In the genomic region with DNA sequence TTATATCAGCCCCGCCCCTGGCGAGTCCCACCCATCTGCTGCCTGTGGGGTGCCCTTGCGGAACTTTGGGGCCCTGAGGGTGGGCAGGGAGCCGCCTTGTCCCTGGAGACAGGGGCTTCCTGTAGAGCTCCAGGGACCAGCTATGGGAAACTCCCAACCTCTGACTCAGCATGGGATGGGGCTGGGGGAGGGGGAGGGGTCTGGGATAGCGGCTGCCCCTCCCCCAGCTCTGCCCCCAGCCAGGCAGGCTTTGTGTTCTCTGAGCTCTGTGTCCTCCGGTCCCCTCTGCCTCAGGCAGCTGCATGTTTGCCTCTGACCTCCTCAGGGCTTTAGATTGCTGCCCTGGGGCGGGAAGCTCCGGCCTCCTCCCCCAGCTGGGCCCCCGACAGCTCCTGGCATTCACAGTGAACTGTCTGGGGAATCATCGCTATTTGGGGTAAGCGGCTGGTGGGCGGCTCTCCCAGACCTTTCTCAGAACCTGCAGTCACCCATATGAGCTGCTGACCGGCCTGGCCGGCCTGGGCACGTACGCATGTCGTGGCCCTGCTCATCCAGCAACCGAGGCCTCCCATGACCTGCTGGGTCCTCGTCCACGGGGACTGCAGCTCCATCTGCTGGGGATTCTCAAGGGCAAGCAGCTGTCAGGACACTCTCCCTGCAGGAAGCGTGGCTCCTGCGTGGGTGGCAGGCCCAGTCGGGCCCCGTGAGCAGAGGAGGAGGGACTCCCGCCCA, we compare ENCODE assay signal across 9 cellular contexts. TPM values are rescaled to one million over a fixed set of nuclear protein-coding genes. Genes with fewer than 3 reads are reported as not detected.
DNase-seq lines count a peak whose midpoint lies in the region; ATAC-seq and TF ChIP-seq lines count a peak whose summit lies in the region.
"Had no signal": no experiment of that assay in that cellular context is flagged by ENCODE, and none has a peak within 500 bp of the region (broad histone marks: within the 10 kb centered on the region; RNA-seq: fewer than 3 reads in every experiment).

No MANE protein-coding gene starts in this region.

- no peak for ATAC-seq in HG03521 (IDR thresholded peaks at IDR 0.05; ENCODE audit: unreplicated experiment)

- no peaks in the 10 kb centered on the region for H3K36me3 Mint-ChIP-seq in activated T-helper 2 cell treated with anti-CD3 and anti-CD28 coated beads, Interferon-gamma antibody, Interleukin-2, Interleukin-4, amounts not matched to agents 10 μg/mL and 5 μg/mL and 100 μg/mL, durations not matched to agents 14 hours and 24 hours and 36 hours (ENCODE audit: low read depth)

- in situ Hi-C loops in ACHN (cut with HindIII; ENCODE audit: low pct_ligation_motif_present, low pct_unique_long_range_greater_than_20kb, low sequenced_read_pairs), result no loop called here

- H3K27me3 Mint-ChIP-seq in activated T-helper 2 cell treated with anti-CD3 and anti-CD28 coated beads, Interferon-gamma antibody, Interleukin-2, Interleukin-4, amounts not matched to agents 10 μg/mL and 5 μg/mL and 100 μg/mL, durations not matched to agents 14 hours and 24 hours and 36 hours (ENCODE audit: low read depth), result no peaks in the 10 kb centered on the region

- 0 out of 2 replicates have a peak, but pooled peaks have one; percentile 5 for TF ChIP-seq RAD21 in Ishikawa (IDR thresholded peaks at IDR 0.05; ENCODE audit: low read depth)

- H3K27ac Mint-ChIP-seq in activated T-helper 2 cell treated with anti-CD3 and anti-CD28 coated beads, Interferon-gamma antibody, Interleukin-2, Interleukin-4, amounts not matched to agents 10 μg/mL and 5 μg/mL and 100 μg/mL, durations not matched to agents 14 hours and 24 hours and 36 hours, result no peak overlapping the region

- no peaks in the 10 kb centered on the region for H3K4me1 Mint-ChIP-seq in activated T-helper 2 cell treated with anti-CD3 and anti-CD28 coated beads, Interferon-gamma antibody, Interleukin-2, Interleukin-4, amounts not matched to agents 10 μg/mL and 5 μg/mL and 100 μg/mL, durations not matched to agents 14 hours and 24 hours and 36 hours (ENCODE audit: low read depth)

- no peaks in the 10 kb centered on the region for H3K9me3 Mint-ChIP-seq in activated T-helper 2 cell treated with anti-CD3 and anti-CD28 coated beads, Interferon-gamma antibody, Interleukin-2, Interleukin-4, amounts not matched to agents 10 μg/mL and 5 μg/mL and 100 μg/mL, durations not matched to agents 14 hours and 24 hours and 36 hours

- intact Hi-C loops in activated T-helper 2 cell treated with anti-CD3 and anti-CD28 coated beads, Interferon-gamma antibody, Interleukin-2, Interleukin-4, amounts not matched to agents 10 μg/mL and 5 μg/mL and 100 μg/mL, durations not matched to agents 14 hours and 24 hours and 36 hours (cut with micrococcal nuclease), result no loop called here

- H3K4me3 Mint-ChIP-seq in activated T-helper 2 cell treated with anti-CD3 and anti-CD28 coated beads, Interferon-gamma antibody, Interleukin-2, Interleukin-4, amounts not matched to agents 10 μg/mL and 5 μg/mL and 100 μg/mL, durations not matched to agents 14 hours and 24 hours and 36 hours (ENCODE audit: low read depth), result no peak overlapping the region

- TF ChIP-seq EP300 in Ishikawa (IDR thresholded peaks at IDR 0.05; ENCODE audit: borderline replicate concordance), result no peak

- DNase-seq in ACHN, result peak; percentile 24
- peak; percentile 56 for DNase-seq in epidermal melanocyte (ENCODE audit: insufficient read length, low spot score)
- DNase-seq in medulla oblongata (ENCODE audit: extremely low spot score), result peak; percentile 56
- DNase-seq in activated effector memory CD4-positive, alpha-beta T cell treated with Interleukin-2 at 50 U/mL for 16 hours, result no peak
- DNase-seq in DMS79 (lab: John Stamatoyannopoulos, UW), result no peak
- DNase-seq in activated T-helper 2 cell treated with anti-CD3 and anti-CD28 coated beads, Interferon-gamma antibody, Interleukin-2, Interleukin-4, amounts not matched to agents 10 μg/mL and 5 μg/mL and 100 μg/mL, durations not matched to agents 14 hours and 24 hours and 36 hours (ENCODE audit: low spot score), result no peak
- DNase-seq: GDM1 had no signal

TF ChIP-seq in Ishikawa, 13 proteins besides CTCF, POLR2A, EP300 and RAD21:
- peak; percentile 41; the same call in 1 of the 2 replicates for TF ChIP-seq EGR1 (IDR thresholded peaks at IDR 0.05)
- no peak for TF ChIP-seq MAX (IDR thresholded peaks at IDR 0.05)
- no peak for TF ChIP-seq YY1 (IDR thresholded peaks at IDR 0.05; ENCODE audit: low read depth)

RNA-seq across cellular contexts. Expression of gene ARHGEF16, which starts 17.1 kb away (rescaled TPM):
- not detected in 2 replicates for total RNA-seq in activated T-helper 2 cell treated with anti-CD3 and anti-CD28 coated beads, Interferon-gamma antibody, Interleukin-2, Interleukin-4, amounts not matched to agents 10 μg/mL and 5 μg/mL and 100 μg/mL, durations not matched to agents 14 hours and 24 hours and 36 hours

Comparison
In these comparisons a context has a peak if more than half of its experiments do, and no peak if none do; other contexts are left out.
1. DNase-seq: peak in ACHN (single experiment), epidermal melanocyte (single experiment) and medulla oblongata (single experiment); none in activated effector memory CD4-positive, alpha-beta T cell treated with Interleukin-2 at 50 U/mL for 16 hours (single experiment), DMS79 (single experiment) and activated T-helper 2 cell treated with anti-CD3 and anti-CD28 coated beads, Interferon-gamma antibody, Interleukin-2, Interleukin-4, amounts not matched to agents 10 μg/mL and 5 μg/mL and 100 μg/mL, durations not matched to agents 14 hours and 24 hours and 36 hours (single experiment).